Comparison of ENCODE assay signal across 22 cellular contexts in the genomic region with DNA sequence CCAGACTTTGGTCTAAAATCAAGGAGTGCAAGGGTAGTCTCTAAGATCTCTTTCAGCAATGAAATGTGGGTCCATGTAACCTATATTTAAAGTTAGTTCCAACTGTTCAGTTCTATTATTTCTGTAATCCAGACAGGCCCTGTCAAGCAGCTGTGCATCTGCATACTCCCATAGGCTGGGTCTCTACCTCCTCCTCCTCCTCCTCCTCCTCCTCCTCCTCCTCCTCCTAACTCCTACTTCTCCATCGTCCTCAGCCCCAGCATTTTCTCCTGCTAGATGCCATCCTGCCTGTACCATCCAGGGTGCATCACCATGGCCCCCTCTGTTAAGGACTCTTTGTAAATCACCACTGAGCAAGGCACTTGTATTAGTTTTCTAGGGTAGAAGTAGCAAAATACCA. TPM values are rescaled to one million over a fixed set of nuclear protein-coding genes. Genes with fewer than 3 reads are reported as not detected.
DNase-seq lines count a peak whose midpoint lies in the region; ATAC-seq and TF ChIP-seq lines count a peak whose summit lies in the region.
"Had no signal": no experiment of that assay in that cellular context is flagged by ENCODE, and none has a peak within 500 bp of the region (broad histone marks: within the 10 kb centered on the region; RNA-seq: fewer than 3 reads in every experiment).

No MANE protein-coding gene starts in this region.

- H4K12ac ChIP-seq in trophoblast cell (ENCODE audit: low read depth, low read length) = no peak overlapping the region

- CTCF ChIA-PET in CD8-positive, alpha-beta T cell (lab: Charles Lee) = no interaction called here

- no peak for ATAC-seq in natural killer cell
- ATAC-seq in natural killer cell treated with Interleukin-12 subunit alpha and Interleukin-12 subunit beta and Interleukin-15 and Interleukin-18, amount 100 ng/mL, for 72 hours = no peak
- ATAC-seq in foreskin keratinocyte = no peak
- ATAC-seq in CD8-positive, alpha-beta T cell = no peak
- ATAC-seq in GM21515 (IDR thresholded peaks at IDR 0.05; ENCODE audit: unreplicated experiment) = no peak
- ATAC-seq: GM12878, lower lobe of right lung had no signal

- H2BK120ac ChIP-seq in trophoblast cell (ENCODE audit: insufficient read depth, low read length, poor library complexity) = peak overlapping the region; percentile 40

- H3K4me3 Mint-ChIP-seq in natural killer cell = peak overlapping the region; percentile 58
- H3K4me3 Mint-ChIP-seq in natural killer cell treated with Interleukin-12 subunit alpha and Interleukin-12 subunit beta and Interleukin-15 and Interleukin-18, amount 100 ng/mL, for 72 hours = no peak overlapping the region
- no peak overlapping the region for H3K4me3 Mint-ChIP-seq in CD8-positive, alpha-beta T cell
- H3K4me3 Mint-ChIP-seq: T-helper 1 cell treated with Interleukin-12 subunit alpha and Interleukin-12 subunit beta and Interleukin-4 antibody, amounts not matched to agents 30 μg/mL and 1 μg/mL, for 36 hours had no signal

- peak overlapping the region; percentile 64 for H2BK5ac ChIP-seq in trophoblast cell (ENCODE audit: low read depth, low read length, poor library complexity)

- H2AFZ ChIP-seq in trophoblast cell (ENCODE audit: insufficient read depth, low read length, poor library complexity) = no peak overlapping the region

- H3K4me1 ChIP-seq in foreskin keratinocyte (peaks cover 47% of the 10 kb centered on the region), trophoblast cell (ENCODE audit: control insufficient read depth in 1 of 2, insufficient read depth in 2 of 2, low read length in 2 of 2) (peaks cover 5 to 11% of the 10 kb centered on the region in 2 experiments)
- H3K4me1 ChIP-seq in CD8-positive, alpha-beta T cell (ENCODE audit: insufficient read depth, low read length) = no peaks in the 10 kb centered on the region

- H3K27me3 ChIP-seq in foreskin keratinocyte (no peaks in the 10 kb centered on the region), trophoblast cell (ENCODE audit: insufficient read depth, low read length) (no peaks in the 10 kb centered on the region)
- H3K27me3 ChIP-seq in CD8-positive, alpha-beta T cell (ENCODE audit: insufficient read depth, low read length) = no peaks in the 10 kb centered on the region
- H3K27me3 ChIP-seq: tibial nerve had no signal

- no peaks in the 10 kb centered on the region for H3K9me3 ChIP-seq in trophoblast cell (ENCODE audit: insufficient read depth, low read depth, low read length)
- H3K9me3 ChIP-seq in CD8-positive, alpha-beta T cell (ENCODE audit: low read length) = no peaks in the 10 kb centered on the region
- H3K9me3 ChIP-seq: lower lobe of right lung, tibial nerve had no signal

- no peak overlapping the region for H3K23ac ChIP-seq in trophoblast cell (ENCODE audit: low read length)

- DNase-seq in natural killer cell (no peak), foreskin keratinocyte (no peak), trophoblast cell (no peak), NCI-H510A treated with DMSO at 0.1 percent for 48 hours (lab: John Stamatoyannopoulos, UW) (no peak), DMS153 (lab: John Stamatoyannopoulos, UW) (no peak)
- no peak for DNase-seq in natural killer cell treated with Interleukin-12 subunit alpha and Interleukin-12 subunit beta and Interleukin-15 and Interleukin-18, amount 100 ng/mL, for 72 hours (ENCODE audit: low spot score)
- no peak for DNase-seq in CD8-positive, alpha-beta T cell
- DNase-seq: activated CD4-positive, alpha-beta T cell treated with anti-CD3 and anti-CD28 coated beads, Interleukin-2, amount 50 U/mL, for 48 hours; activated naive CD4-positive, alpha-beta T cell; activated T-cell treated with anti-CD3 and anti-CD28 coated beads for 4 hours; cortex of kidney; DMS53; lower lobe of right lung; NCI-H1436 treated with DMSO at 0.1 percent for 48 hours; NCI-H774; SHP77 treated with DMSO at 0.1 percent for 48 hours; stimulated activated CD4-positive, alpha-beta T cell treated with anti-CD3 and anti-CD28 coated beads, Interleukin-15, amount 100 ng/mL, for 24 hours had no signal

- H3K9me3 Mint-ChIP-seq in natural killer cell = no peaks in the 10 kb centered on the region
- H3K9me3 Mint-ChIP-seq in natural killer cell treated with Interleukin-12 subunit alpha and Interleukin-12 subunit beta and Interleukin-15 and Interleukin-18, amount 100 ng/mL, for 72 hours = no peaks in the 10 kb centered on the region
- no peaks in the 10 kb centered on the region for H3K9me3 Mint-ChIP-seq in CD8-positive, alpha-beta T cell
- H3K9me3 Mint-ChIP-seq: T-helper 1 cell treated with Interleukin-12 subunit alpha and Interleukin-12 subunit beta and Interleukin-4 antibody, amounts not matched to agents 30 μg/mL and 1 μg/mL, for 36 hours had no signal

- H2BK12ac ChIP-seq in trophoblast cell (ENCODE audit: low read length) = no peak overlapping the region

- no peak overlapping the region for H4K8ac ChIP-seq in trophoblast cell (ENCODE audit: low read depth, low read length)

- H3K27ac ChIP-seq in foreskin keratinocyte (peak overlapping the region; percentile 40), trophoblast cell (ENCODE audit: low read depth, low read length) (peak overlapping the region; percentile 80)
- H3K27ac ChIP-seq in CD8-positive, alpha-beta T cell (ENCODE audit: low read depth, low read length) = no peak overlapping the region
- H3K27ac ChIP-seq: lower lobe of right lung, VCaP had no signal

- peaks cover 13% of the 10 kb centered on the region for H3K79me1 ChIP-seq in trophoblast cell (ENCODE audit: low read length)

- H3K18ac ChIP-seq in trophoblast cell (ENCODE audit: low read length) = peak overlapping the region; percentile 26

- H3K4me1 Mint-ChIP-seq in natural killer cell = peaks cover 5 to 20% of the 10 kb centered on the region in 2 donors
- no peaks in the 10 kb centered on the region for H3K4me1 Mint-ChIP-seq in natural killer cell treated with Interleukin-12 subunit alpha and Interleukin-12 subunit beta and Interleukin-15 and Interleukin-18, amount 100 ng/mL, for 72 hours (ENCODE audit: low read depth in 2 of 2)
- peaks cover 10% of the 10 kb centered on the region for H3K4me1 Mint-ChIP-seq in CD8-positive, alpha-beta T cell (ENCODE audit: low read depth)

- H3K36me3 ChIP-seq in trophoblast cell (ENCODE audit: control insufficient read depth in 1 of 2, insufficient read depth in 2 of 2, low read length in 2 of 2) = no peaks in the 10 kb centered on the region
- H3K36me3 ChIP-seq in CD8-positive, alpha-beta T cell (ENCODE audit: insufficient read depth, low read length) = no peaks in the 10 kb centered on the region
- H3K36me3 ChIP-seq: lower lobe of right lung, tibial nerve had no signal

- no peak overlapping the region for H3K9ac ChIP-seq in trophoblast cell (ENCODE audit: low read length)

- peaks cover 0 to 5% of the 10 kb centered on the region in 2 donors for H3K27me3 Mint-ChIP-seq in natural killer cell (ENCODE audit: low read depth in 2 of 2)
- H3K27me3 Mint-ChIP-seq in natural killer cell treated with Interleukin-12 subunit alpha and Interleukin-12 subunit beta and Interleukin-15 and Interleukin-18, amount 100 ng/mL, for 72 hours = peaks cover 4 to 21% of the 10 kb centered on the region in 2 donors
- peaks cover 24% of the 10 kb centered on the region for H3K27me3 Mint-ChIP-seq in CD8-positive, alpha-beta T cell (ENCODE audit: low read depth)

- H3K4me2 ChIP-seq in trophoblast cell (ENCODE audit: low read length) = no peak overlapping the region

- peak overlapping the region in 1 of 2 donors; percentile 19 for H3K27ac Mint-ChIP-seq in natural killer cell
- H3K27ac Mint-ChIP-seq in natural killer cell treated with Interleukin-12 subunit alpha and Interleukin-12 subunit beta and Interleukin-15 and Interleukin-18, amount 100 ng/mL, for 72 hours = no peak overlapping the region
- H3K27ac Mint-ChIP-seq in CD8-positive, alpha-beta T cell = no peak overlapping the region
- H3K27ac Mint-ChIP-seq: T-helper 1 cell treated with Interleukin-12 subunit alpha and Interleukin-12 subunit beta and Interleukin-4 antibody, amounts not matched to agents 30 μg/mL and 1 μg/mL, for 36 hours had no signal

- H3K4me3 ChIP-seq in trophoblast cell (ENCODE audit: low read depth, low read length) = no peak overlapping the region
- no peak overlapping the region for H3K4me3 ChIP-seq in CD8-positive, alpha-beta T cell (ENCODE audit: low read depth, low read length)
- H3K4me3 ChIP-seq: GM12878, lower lobe of right lung, tibial nerve had no signal

- H3K79me2 ChIP-seq in trophoblast cell (ENCODE audit: control insufficient read depth, insufficient read depth, low read length, poor library complexity) = peaks cover 2% of the 10 kb centered on the region

- H4K91ac ChIP-seq in trophoblast cell (ENCODE audit: low read depth, low read length) = peak overlapping the region; percentile 58

- H3K36me3 Mint-ChIP-seq in natural killer cell = no peaks in the 10 kb centered on the region
- no peaks in the 10 kb centered on the region for H3K36me3 Mint-ChIP-seq in natural killer cell treated with Interleukin-12 subunit alpha and Interleukin-12 subunit beta and Interleukin-15 and Interleukin-18, amount 100 ng/mL, for 72 hours
- H3K36me3 Mint-ChIP-seq in CD8-positive, alpha-beta T cell = no peaks in the 10 kb centered on the region

- no peak overlapping the region for H3K4ac ChIP-seq in trophoblast cell (ENCODE audit: low read depth, low read length)

- WGBS in trophoblast cell (ENCODE audit: extremely low coverage, insufficient coverage, insufficient read length) = 29% methylated on average over 1 of the region's 1 CpG

- H2AK5ac ChIP-seq in trophoblast cell (ENCODE audit: low read length) = no peak overlapping the region

- TF ChIP-seq CTCF in natural killer cell (IDR thresholded peaks at IDR 0.05) (no peak), foreskin keratinocyte (conservative IDR thresholded peaks at IDR 0.05) (no peak)
- TF ChIP-seq CTCF in CD8-positive, alpha-beta T cell (IDR thresholded peaks at IDR 0.05) = no peak

- no peak overlapping the region for H3K14ac ChIP-seq in trophoblast cell (ENCODE audit: low read length)

- intact Hi-C loops in natural killer cell (cut with micrococcal nuclease) = no loop called here
- intact Hi-C loops in CD8-positive, alpha-beta T cell (cut with DNase I, micrococcal nuclease) = no loop called here

- POLR2A ChIA-PET in CD8-positive, alpha-beta T cell (lab: Charles Lee) = no interaction called here

RNA-seq across cellular contexts. Expression of gene TPD52L1, which starts 52.4 kb away (rescaled TPM):
- total RNA-seq in natural killer cell (1 to 10 TPM in 2 of 3 donors, not detected in 1; 1.2 TPM), foreskin keratinocyte (44.0 and 48.9 TPM in 2 replicates)
- not detected for total RNA-seq in natural killer cell treated with Interleukin-12 subunit alpha and Interleukin-12 subunit beta and Interleukin-15 and Interleukin-18, amount 100 ng/mL, for 72 hours
- 44.3 and 48.5 TPM in 2 replicates for polyA plus RNA-seq in foreskin keratinocyte
- 65.5 and 66.4 TPM in 2 replicates for polyA plus RNA-seq in trophoblast cell (2013)
- not detected for total RNA-seq in CD8-positive, alpha-beta T cell

Comparison
In these comparisons a context has a peak if more than half of its experiments do, and no peak if none do; other contexts are left out.
1. RNA of gene TPD52L1, which starts 52.4 kb away (total RNA-seq): 44.0 to 48.9 TPM in foreskin keratinocyte; 1.2 TPM in natural killer cell, not detected in natural killer cell treated with Interleukin-12 subunit alpha and Interleukin-12 subunit beta and Interleukin-15 and Interleukin-18, amount 100 ng/mL, for 72 hours and not detected in CD8-positive, alpha-beta T cell; every median in the first group is over 10 times any median in the second.